9 cellular contexts compared by ENCODE assay signal in genomic region chr1:8962812-8963669, GRCh38. TPM values are rescaled to one million over a fixed set of nuclear protein-coding genes. Genes with fewer than 3 reads are reported as not detected.
DNase-seq lines count a peak whose midpoint lies in the region; ATAC-seq, FAIRE-seq and TF ChIP-seq lines count a peak whose summit lies in the region.
"Had no signal": no experiment of that assay in that cellular context is flagged by ENCODE, and none has a peak within 500 bp of the region (broad histone marks: within the 10 kb centered on the region; RNA-seq: fewer than 3 reads in every experiment).

No MANE protein-coding gene starts in this region.

- FAIRE-seq in GM12891 (lab: Jason Lieb, UNC) = peak; percentile 91

- peak in 5 of 6 experiments; percentile 22 to 58 (median 42) for TF ChIP-seq CTCF in upper lobe of left lung (IDR thresholded peaks at IDR 0.05)

- H3K27ac ChIP-seq in upper lobe of left lung = peak overlapping the region in 2 of 4 donors; percentile 30 to 60

- ATAC-seq in upper lobe of left lung (ENCODE audit: low FRiP score in 2 of 2) = peak; percentile 65 to 93
- ATAC-seq in HG02973 (IDR thresholded peaks at IDR 0.05; ENCODE audit: unreplicated experiment) = no peak

- H3K27me3 ChIP-seq in upper lobe of left lung = no peaks in the 10 kb centered on the region

- DNase-seq in AML-193 (lab: John Stamatoyannopoulos, UW) (peak; percentile 50 to 74), GM12891 (ENCODE audit: insufficient read length, low spot score) (peak; percentile 67), NCI-H82 treated with DMSO at 0.1 percent for 48 hours (lab: John Stamatoyannopoulos, UW; ENCODE audit: unreplicated experiment) (peak; percentile 11), iPS-NIHi11 (ENCODE audit: low spot score) (peak; percentile 84), upper lobe of left lung (peak in 1 of 2 donors; percentile 86), NCI-H1694 (lab: John Stamatoyannopoulos, UW) (no peak)
- DNase-seq in activated T-cell treated with anti-CD3 and anti-CD28 coated beads, Interleukin-2, amount 50 U/mL, for 48 hours = peak; percentile 73 to 75

- H3K9me3 ChIP-seq in upper lobe of left lung = no peaks in the 10 kb centered on the region

- TF ChIP-seq EP300 in upper lobe of left lung (IDR thresholded peaks at IDR 0.05) = no peak

- WGBS in upper lobe of left lung, 2 donors = 38 to 41% methylated on average over 15 to 17 of the region's 17 CpGs

- H3K4me1 ChIP-seq in upper lobe of left lung = peaks cover 0 to 14% (median 8%) of the 10 kb centered on the region in 4 donors

- TF ChIP-seq POLR2A in GM12891 (IDR thresholded peaks at IDR 0.05; ENCODE audit: low read depth, low read length) (no peak), upper lobe of left lung (IDR thresholded peaks at IDR 0.05) (no peak)

- no peak overlapping the region for H3K4me3 ChIP-seq in upper lobe of left lung

- no peaks in the 10 kb centered on the region for H3K36me3 ChIP-seq in upper lobe of left lung

TF ChIP-seq in GM12891, 5 proteins besides CTCF, POLR2A, EP300 and RAD21:
- TF ChIP-seq TAF1 (IDR thresholded peaks at IDR 0.05; ENCODE audit: low read depth, low read length) (no peak), POU2F2 (IDR thresholded peaks at IDR 0.05; ENCODE audit: low read depth, low read length) (no peak), POLR2AphosphoS5 (IDR thresholded peaks at IDR 0.05; ENCODE audit: low read depth, low read length) (no peak), SPI1 (IDR thresholded peaks at IDR 0.05; ENCODE audit: low read depth, low read length) (no peak), PAX5 (IDR thresholded peaks at IDR 0.05; ENCODE audit: insufficient read depth, low read length, severe bottlenecking) (no peak)

RNA-seq across cellular contexts. Expression of gene CA6, which starts 17.4 kb away (rescaled TPM):
- polyA plus RNA-seq in GM12891 (2012; ENCODE audit: low read depth, missing spikeins) = not detected
- total RNA-seq in upper lobe of left lung = not detected
- total RNA-seq: pulmonary artery endothelial cell had no signal
